In the genomic region with DNA sequence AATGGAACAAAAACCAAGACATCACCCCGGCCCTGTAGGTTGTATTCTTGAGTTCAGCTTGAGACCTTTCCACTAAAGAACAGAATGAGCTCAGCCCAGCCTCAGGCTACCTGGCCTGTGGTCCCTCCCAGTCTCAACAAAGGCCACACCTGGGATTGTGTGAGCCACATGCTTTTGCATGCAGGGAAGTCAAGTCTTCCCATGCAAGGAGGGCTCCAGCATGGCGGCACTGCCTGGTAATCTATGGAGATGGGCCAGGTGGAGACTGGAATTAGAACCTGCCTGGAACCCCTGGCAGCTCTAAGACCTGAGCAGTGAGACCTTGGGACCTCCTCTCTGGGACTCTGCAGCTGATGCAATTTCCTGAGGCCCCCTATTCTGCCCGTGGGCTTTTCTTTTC, we compare ENCODE assay signal across 27 cellular contexts.
"Had no signal": no experiment of that assay in that cellular context is flagged by ENCODE, and none has a peak within 500 bp of the region (broad histone marks: within the 10 kb centered on the region; RNA-seq: fewer than 3 reads in every experiment).

No MANE protein-coding gene starts in this region.

- H3K4me1 ChIP-seq: ascending aorta, breast epithelium, gastroesophageal sphincter had no signal

- H3K4me3 ChIP-seq: ascending aorta, breast epithelium, coronary artery, dorsolateral prefrontal cortex, esophagus squamous epithelium, gastroesophageal sphincter, heart right ventricle had no signal

- H3K36me3 ChIP-seq: ascending aorta, breast epithelium, esophagus squamous epithelium, gastroesophageal sphincter, heart right ventricle had no signal

- H3K27ac ChIP-seq: ascending aorta, breast epithelium, coronary artery, dorsolateral prefrontal cortex, esophagus squamous epithelium, gastroesophageal sphincter, heart right ventricle had no signal

- H3K9me3 ChIP-seq: ascending aorta, breast epithelium, esophagus squamous epithelium had no signal

- ATAC-seq: activated naive CD4-positive, alpha-beta T cell treated with anti-CD3 and anti-CD28 coated beads, Interleukin-2, amount 50 U/mL, for 72 hours; activated T-cell treated with anti-CD3 and anti-CD28 coated beads, Interleukin-2, amount 50 U/mL, for 72 hours; gastroesophageal sphincter; heart right ventricle; WTC11 had no signal

- H3K27me3 ChIP-seq: ascending aorta, breast epithelium, dorsolateral prefrontal cortex, esophagus squamous epithelium, gastroesophageal sphincter, heart right ventricle had no signal

- DNase-seq: activated CD4-positive, alpha-beta memory T cell treated with anti-CD3 and anti-CD28 coated beads, Interleukin-2, amount 10 ng/mL, durations not matched to agents 7 days and 5 days; activated CD4-positive, alpha-beta T cell treated with anti-CD3 and anti-CD28 coated beads for 1 hour; activated CD4-positive, alpha-beta T cell treated with anti-CD3 and anti-CD28 coated beads for 4 hours; activated CD4-positive, alpha-beta T cell treated with anti-CD3 and anti-CD28 coated beads, Interleukin-2, amount 10 ng/mL, durations not matched to agents 7 days and 5 days; activated CD4-positive, alpha-beta T cell treated with anti-CD3 and anti-CD28 coated beads, Interleukin-2, amount 50 U/mL, for 4 hours; activated CD8-positive, alpha-beta memory T cell treated with anti-CD3 and anti-CD28 coated beads, Interleukin-2, amount 50 U/mL, for 48 hours; activated gamma-delta T cell; activated naive CD4-positive, alpha-beta T cell; activated naive CD4-positive, alpha-beta T cell treated with anti-CD3 and anti-CD28 coated beads, Interleukin-2, amount 10 ng/mL, durations not matched to agents 7 days and 5 days; activated naive CD8-positive, alpha-beta T cell treated with anti-CD3 and anti-CD28 coated beads, Interleukin-2, amount 10 ng/mL, durations not matched to agents 7 days and 5 days; activated T-cell treated with anti-CD3 and anti-CD28 coated beads for 4 hours; activated T-cell treated with anti-CD3 and anti-CD28 coated beads, Interleukin-2, amount 50 U/mL, for 24 hours; activated T-cell treated with anti-CD3 and anti-CD28 coated beads, Interleukin-2, amount 50 U/mL, for 72 hours; dorsolateral prefrontal cortex; effector memory CD4-positive, alpha-beta T cell; endodermal cell; erythroblast; esophagus squamous epithelium; foreskin melanocyte; heart right ventricle; T-helper 2 cell had no signal
